ENCODE assay signal across 1 cellular context in the genomic region with DNA sequence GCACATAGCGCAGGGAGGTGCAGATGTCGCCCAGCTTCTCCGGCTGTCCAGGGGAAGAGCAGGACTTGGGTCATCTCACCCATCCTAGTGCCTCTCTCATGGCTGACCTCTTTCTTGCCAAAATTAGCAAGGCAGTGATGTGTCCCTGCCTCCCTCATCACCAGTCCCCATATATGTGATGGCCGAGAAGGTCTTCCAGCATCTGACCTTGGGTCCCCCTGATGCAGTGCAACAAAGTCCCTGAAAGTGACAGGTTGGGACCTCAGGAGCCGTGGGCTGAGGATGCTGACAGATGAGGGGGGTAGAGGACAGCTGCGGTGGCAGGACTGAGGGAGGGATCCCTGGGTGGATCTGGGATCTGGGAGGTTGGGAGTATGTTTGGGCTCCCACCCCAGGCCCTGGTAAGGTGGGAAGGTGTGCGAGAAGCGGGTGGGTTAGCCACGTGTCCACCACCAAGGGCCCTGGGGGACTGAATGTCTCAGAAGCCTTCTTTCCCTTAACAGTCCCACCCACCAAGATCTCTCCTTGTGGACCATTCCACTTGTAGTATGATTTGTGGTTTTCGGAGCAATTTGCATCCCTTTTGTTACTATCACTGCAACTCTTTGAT.
TF ChIP-seq lines count a peak whose summit lies in the region.

No MANE protein-coding gene starts in this region.

TF ChIP-seq in H1, 55 proteins besides CTCF, POLR2A, EP300 and RAD21:
- TF ChIP-seq EZH2 (IDR thresholded peaks at IDR 0.05; ENCODE audit: low read depth, low read length, severe bottlenecking): no peak
- TF ChIP-seq ZNF274 (IDR thresholded peaks at IDR 0.05; ENCODE audit: borderline replicate concordance, extremely low read depth, low read length): no peak
- TF ChIP-seq ASH2L (IDR thresholded peaks at IDR 0.05; ENCODE audit: low read length): no peak
- TF ChIP-seq SP2 (IDR thresholded peaks at IDR 0.05; ENCODE audit: low read length): no peak
- no peak for TF ChIP-seq BACH1 (IDR thresholded peaks at IDR 0.05; ENCODE audit: low read length)
